ENCODE assay signal across 16 cellular contexts in genomic region chr4:143555676-143556075, GRCh38.
"Had no signal": no experiment of that assay in that cellular context is flagged by ENCODE, and none has a peak within 500 bp of the region (broad histone marks: within the 10 kb centered on the region; RNA-seq: fewer than 3 reads in every experiment).

No MANE protein-coding gene starts in this region.

- H3K4me1 Mint-ChIP-seq: neural progenitor cell had no signal

- H3K27me3 ChIP-seq: brain microvascular endothelial cell, esophagus squamous epithelium, thyroid gland, vagina had no signal

- H3K4me3 ChIP-seq: esophagus squamous epithelium, neural progenitor cell, thyroid gland, vagina had no signal

- H3K4me1 ChIP-seq: neural progenitor cell had no signal

- H3K9me3 Mint-ChIP-seq: activated naive CD4-positive, alpha-beta T cell treated with anti-CD3 and anti-CD28 coated beads, Interleukin-2, amount 50 U/mL, for 24 hours; immature natural killer cell; naive B cell; stimulated activated naive B cell treated with anti-CD40 and anti-IgM and Interleukin-4, amounts not matched to agents 10 μg/mL and 1 μg/mL and 100 μg/mL, for 72 hours had no signal

- ATAC-seq: left colon, SK-N-SH treated with all-trans-retinoic acid at 6 μM for 48 hours had no signal

- DNase-seq: activated CD4-positive, alpha-beta T cell treated with anti-CD3 and anti-CD28 coated beads for 1 hour; activated CD4-positive, alpha-beta T cell treated with anti-CD3 and anti-CD28 coated beads, Interleukin-2, amount 50 U/mL, for 4 hours; brain microvascular endothelial cell; esophagus squamous epithelium; foreskin melanocyte; head of caudate nucleus; immature natural killer cell; left colon; naive B cell; stimulated activated naive B cell treated with anti-CD40 and anti-IgM and Interleukin-4, amounts not matched to agents 10 μg/mL and 1 μg/mL and 100 μg/mL, for 72 hours; T-helper 1 cell; thyroid gland had no signal

- H3K27ac Mint-ChIP-seq: neural progenitor cell had no signal

- H3K27me3 Mint-ChIP-seq: activated naive CD4-positive, alpha-beta T cell treated with anti-CD3 and anti-CD28 coated beads, Interleukin-2, amount 50 U/mL, for 24 hours; naive B cell; stimulated activated naive B cell treated with anti-CD40 and anti-IgM and Interleukin-4, amounts not matched to agents 10 μg/mL and 1 μg/mL and 100 μg/mL, for 72 hours had no signal

- H3K9me3 ChIP-seq: esophagus squamous epithelium, thyroid gland, vagina had no signal

- H3K4me3 Mint-ChIP-seq: activated naive CD4-positive, alpha-beta T cell treated with anti-CD3 and anti-CD28 coated beads, Interleukin-2, amount 50 U/mL, for 24 hours; immature natural killer cell; naive B cell; neural progenitor cell; stimulated activated naive B cell treated with anti-CD40 and anti-IgM and Interleukin-4, amounts not matched to agents 10 μg/mL and 1 μg/mL and 100 μg/mL, for 72 hours had no signal

- H3K27ac ChIP-seq: brain microvascular endothelial cell, esophagus squamous epithelium, neural progenitor cell, thyroid gland, vagina had no signal
